In genomic region chr1:22641906-22642636, GRCh38 we compare ENCODE assay signal across 8 cellular contexts. TPM values are rescaled to one million over a fixed set of nuclear protein-coding genes. Genes with fewer than 3 reads are reported as not detected.
DNase-seq lines count a peak whose midpoint lies in the region; ATAC-seq, FAIRE-seq and TF ChIP-seq lines count a peak whose summit lies in the region.

No MANE protein-coding gene starts in this region.

- no peaks in the 10 kb centered on the region for H3K27me3 ChIP-seq in endothelial cell of umbilical vein (ENCODE audit: control insufficient read depth in 2 of 2, insufficient read depth in 2 of 2, low read length in 2 of 2)

- ATAC-seq in GM21390 (IDR thresholded peaks at IDR 0.05; ENCODE audit: unreplicated experiment): no peak

- H3K36me3 ChIP-seq in endothelial cell of umbilical vein (ENCODE audit: control insufficient read depth in 2 of 2, extremely low read depth in 1 of 2, insufficient read depth in 2 of 2, low read length in 2 of 2): no peaks in the 10 kb centered on the region

- H3K4me3 ChIP-seq in endothelial cell of umbilical vein (replicated peaks in 1 of 3; ENCODE audit: insufficient read depth in 1 of 3, low read depth in 1 of 3, low read length in 3 of 3): no peak overlapping the region

- H3K4me2 ChIP-seq in endothelial cell of umbilical vein (ENCODE audit: insufficient read depth, low read length): no peak overlapping the region

- no peaks in the 10 kb centered on the region for H3K9me1 ChIP-seq in endothelial cell of umbilical vein (replicated peaks; ENCODE audit: control insufficient read depth, extremely low read depth, insufficient read depth, low read length)

- H4K20me1 ChIP-seq in endothelial cell of umbilical vein (replicated peaks; ENCODE audit: control insufficient read depth, extremely low read depth, insufficient read depth, low read length): no peaks in the 10 kb centered on the region

- DNase-seq in AG08396 (ENCODE audit: low spot score): peak; percentile 84
- peak; percentile 81 for DNase-seq in GM20000 (ENCODE audit: low spot score)
- DNase-seq in NCI-H82 treated with DMSO at 0.1 percent for 48 hours (lab: John Stamatoyannopoulos, UW; ENCODE audit: unreplicated experiment): peak; percentile 42
- peak; percentile 90 for DNase-seq in activated CD8-positive, alpha-beta memory T cell treated with anti-CD3 and anti-CD28 coated beads, Interleukin-2, amount 50 U/mL, for 48 hours
- DNase-seq in endothelial cell of umbilical vein (ENCODE audit: low read depth, low spot score): peak; percentile 43
- peak; percentile 80 for DNase-seq in mucosa of gallbladder (ENCODE audit: low spot score)
- DNase-seq in stimulated activated CD8-positive, alpha-beta memory T cell treated with anti-CD3 and anti-CD28 coated beads, Interleukin-7, amount 100 ng/mL, for 4 hours (ENCODE audit: low read depth in 2 of 2): peak; percentile 39 to 52

- POLR2A ChIA-PET in endothelial cell of umbilical vein (lab: Charles Lee): no interaction called here

- no peaks in the 10 kb centered on the region for H3K9me3 ChIP-seq in endothelial cell of umbilical vein (replicated peaks; ENCODE audit: control insufficient read depth, insufficient read depth, low read length)

- H3K27ac ChIP-seq in endothelial cell of umbilical vein (ENCODE audit: insufficient read depth, low read depth, low read length): no peak overlapping the region

- peak; percentile 86 for FAIRE-seq in endothelial cell of umbilical vein (lab: Jason Lieb, UNC)

- no peak for TF ChIP-seq POLR2A in endothelial cell of umbilical vein (IDR thresholded peaks at IDR 0.05; ENCODE audit: low read depth, low read length)

- no peak overlapping the region for H2AFZ ChIP-seq in endothelial cell of umbilical vein (ENCODE audit: low read depth, low read length)

- no TSS peak for BruUV-seq in endothelial cell of umbilical vein (replicated peaks; lab: Mats Ljungman, UMichigan)

- H3K9ac ChIP-seq in endothelial cell of umbilical vein (replicated peaks; ENCODE audit: extremely low read depth, insufficient read depth, low read length): no peak overlapping the region

- TF ChIP-seq CTCF in GM20000 (IDR thresholded peaks at IDR 0.05; ENCODE audit: extremely low read depth, missing control alignments) (peak; percentile 88), endothelial cell of umbilical vein (IDR thresholded peaks at IDR 0.05; ENCODE audit: extremely low read depth in 1 of 2, insufficient read depth in 1 of 2, low read depth in 1 of 2, low read length in 2 of 2) (peak; percentile 85 to 94)

- CTCF ChIA-PET in endothelial cell of umbilical vein (lab: Charles Lee): interaction anchor here (0.6 to 5.5 kb wide), 22 partner anchors 8 to 1971 kb away, joined by 3 to 154 read pairs (median 4); partner anchors contain the start of gene ZBTB40

- no peaks in the 10 kb centered on the region for H3K4me1 ChIP-seq in endothelial cell of umbilical vein (ENCODE audit: control insufficient read depth, extremely low read depth, insufficient read depth, low read length)

- dilution Hi-C loops in endothelial cell of umbilical vein (cut with MboI; ENCODE audit: extremely low pct_ligation_motif_present, low sequenced_read_pairs): no loop called here

- intact Hi-C loops in endothelial cell of umbilical vein (cut with micrococcal nuclease): loop anchor here (1.0 to 5.0 kb wide), 2 partner anchors 222 to 945 kb away; no protein-coding TSS in a partner anchor

- no peaks in the 10 kb centered on the region for H3K79me2 ChIP-seq in endothelial cell of umbilical vein (ENCODE audit: control insufficient read depth, insufficient read depth, low read length)

TF ChIP-seq in endothelial cell of umbilical vein, 7 proteins besides CTCF, POLR2A, EP300 and RAD21:
- TF ChIP-seq, protein P1, sequence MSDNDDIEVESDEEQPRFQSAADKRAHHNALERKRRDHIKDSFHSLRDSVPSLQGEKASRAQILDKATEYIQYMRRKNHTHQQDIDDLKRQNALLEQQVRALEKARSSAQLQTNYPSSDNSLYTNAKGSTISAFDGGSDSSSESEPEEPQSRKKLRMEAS (IDR thresholded peaks at IDR 0.05; ENCODE audit: insufficient read depth, insufficient read length): no peak

RNA-seq across cellular contexts. Expression of gene C1QC, which starts 1.4 kb away (rescaled TPM):
- not detected in 2 replicates for total RNA-seq in endothelial cell of umbilical vein
- not detected in 2 replicates for polyA plus RNA-seq in endothelial cell of umbilical vein
- polyA plus RNA-seq in endothelial cell of umbilical vein (2011; cell fraction: cytosol; rRNA removed): not detected in 2 replicates
- polyA plus RNA-seq in endothelial cell of umbilical vein (2011; cell fraction: nucleus; rRNA removed): not detected in 2 replicates
- not detected in 2 replicates for polyA plus RNA-seq in endothelial cell of umbilical vein (2012)
- polyA minus RNA-seq in endothelial cell of umbilical vein: not detected in 2 replicates
- polyA minus RNA-seq in endothelial cell of umbilical vein (2011; cell fraction: cytosol; rRNA and poly(A)+ RNA removed): not detected
- polyA minus RNA-seq in endothelial cell of umbilical vein (2011; cell fraction: nucleus; rRNA and poly(A)+ RNA removed): not detected in 2 replicates
- 217 TPM for total RNA-seq in mucosa of gallbladder

RNA-seq across cellular contexts. Expression of gene C1QA, which starts 5.6 kb away (rescaled TPM):
- not detected in 2 replicates for total RNA-seq in endothelial cell of umbilical vein
- polyA plus RNA-seq in endothelial cell of umbilical vein: not detected in 2 replicates
- polyA plus RNA-seq in endothelial cell of umbilical vein (2011; cell fraction: cytosol; rRNA removed): not detected in 2 replicates
- polyA plus RNA-seq in endothelial cell of umbilical vein (2011; cell fraction: nucleus; rRNA removed): not detected in 2 replicates
- not detected in 2 replicates for polyA plus RNA-seq in endothelial cell of umbilical vein (2012)
- polyA minus RNA-seq in endothelial cell of umbilical vein: not detected in 2 replicates
- polyA minus RNA-seq in endothelial cell of umbilical vein (2011; cell fraction: cytosol; rRNA and poly(A)+ RNA removed): not detected
- polyA minus RNA-seq in endothelial cell of umbilical vein (2011; cell fraction: nucleus; rRNA and poly(A)+ RNA removed): not detected in 2 replicates
- 164 TPM for total RNA-seq in mucosa of gallbladder

RNA-seq across cellular contexts. Expression of gene C1QB, which starts 11.0 kb away (rescaled TPM):
- total RNA-seq in endothelial cell of umbilical vein (not detected in 2 replicates), mucosa of gallbladder (190 TPM)
- polyA plus RNA-seq in endothelial cell of umbilical vein: not detected in 2 replicates
- polyA plus RNA-seq in endothelial cell of umbilical vein (2011; cell fraction: cytosol; rRNA removed): not detected in 2 replicates
- not detected in 2 replicates for polyA plus RNA-seq in endothelial cell of umbilical vein (2011; cell fraction: nucleus; rRNA removed)
- polyA plus RNA-seq in endothelial cell of umbilical vein (2012): not detected in 2 replicates
- polyA minus RNA-seq in endothelial cell of umbilical vein: not detected in 2 replicates
- not detected for polyA minus RNA-seq in endothelial cell of umbilical vein (2011; cell fraction: cytosol; rRNA and poly(A)+ RNA removed)
- not detected in 2 replicates for polyA minus RNA-seq in endothelial cell of umbilical vein (2011; cell fraction: nucleus; rRNA and poly(A)+ RNA removed)

Comparison
In these comparisons a context has a peak if more than half of its experiments do, and no peak if none do; other contexts are left out.
1. RNA of gene C1QC, which starts 1.4 kb away (total RNA-seq): 217 TPM in mucosa of gallbladder (single experiment); not detected in endothelial cell of umbilical vein; every median in the first group is over 100 times any median in the second.
2. RNA of gene C1QA, which starts 5.6 kb away (total RNA-seq): 164 TPM in mucosa of gallbladder (single experiment); not detected in endothelial cell of umbilical vein; every median in the first group is over 100 times any median in the second.
3. RNA of gene C1QB, which starts 11.0 kb away (total RNA-seq): 190 TPM in mucosa of gallbladder (single experiment); not detected in endothelial cell of umbilical vein; every median in the first group is over 100 times any median in the second.
4. Peak in every context shown above with its lines, with median percentiles within 50 percentile points of each other: DNase-seq.